ENCODE assay signal across 17 cellular contexts in the genomic region with DNA sequence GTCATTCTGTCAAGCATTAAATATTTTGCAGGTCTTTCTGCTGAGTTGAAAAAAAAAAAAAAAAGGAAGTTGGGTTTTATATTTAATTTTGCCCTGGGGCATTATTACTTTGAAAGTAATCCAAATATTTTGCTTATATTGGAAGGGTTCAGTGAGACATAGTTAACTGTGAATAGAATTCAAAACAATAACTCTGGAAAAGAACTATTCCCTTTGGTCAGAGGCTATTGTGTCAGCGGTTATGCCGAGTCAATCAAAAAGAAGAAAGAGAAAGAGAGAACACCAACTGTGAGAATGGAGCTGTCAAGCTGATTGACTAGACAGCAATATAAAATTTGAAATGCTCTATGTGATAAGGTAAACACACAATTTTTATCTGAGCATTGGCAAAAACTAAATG.
"Had no signal": no experiment of that assay in that cellular context is flagged by ENCODE, and none has a peak within 500 bp of the region (broad histone marks: within the 10 kb centered on the region; RNA-seq: fewer than 3 reads in every experiment).

No MANE protein-coding gene starts in this region.

- H3K4me3 ChIP-seq: psoas muscle, sigmoid colon, spleen, upper lobe of right lung had no signal

- H3K4me3 Mint-ChIP-seq: activated CD4-positive, alpha-beta T cell treated with anti-CD3 and anti-CD28 coated beads, Interleukin-2, amount 10 ng/mL, durations not matched to agents 24 days and 14 days; activated CD8-positive, alpha-beta T cell treated with anti-CD3 and anti-CD28 coated beads, Interleukin-2, amount 10 ng/mL, durations not matched to agents 7 days and 5 days; activated naive CD4-positive, alpha-beta T cell treated with anti-CD3 and anti-CD28 coated beads, Interleukin-2, amount 10 ng/mL, durations not matched to agents 7 days and 5 days; activated T-cell treated with anti-CD3 and anti-CD28 coated beads, Interleukin-2, amount 50 U/mL, for 24 hours; immature natural killer cell; memory B cell; neural crest cell had no signal

- H3K4me1 Mint-ChIP-seq: activated CD4-positive, alpha-beta T cell treated with anti-CD3 and anti-CD28 coated beads, Interleukin-2, amount 10 ng/mL, durations not matched to agents 24 days and 14 days; activated naive CD4-positive, alpha-beta T cell treated with anti-CD3 and anti-CD28 coated beads, Interleukin-2, amount 10 ng/mL, durations not matched to agents 7 days and 5 days; immature natural killer cell; memory B cell had no signal

- H3K36me3 Mint-ChIP-seq: activated naive CD4-positive, alpha-beta T cell treated with anti-CD3 and anti-CD28 coated beads, Interleukin-2, amount 10 ng/mL, durations not matched to agents 7 days and 5 days; immature natural killer cell; memory B cell had no signal

- H3K27me3 ChIP-seq: sigmoid colon, spleen, upper lobe of right lung had no signal

- H3K9me3 ChIP-seq: psoas muscle, sigmoid colon, spleen, upper lobe of right lung had no signal

- H3K27ac ChIP-seq: psoas muscle, sigmoid colon, spleen, upper lobe of right lung had no signal

- H3K27me3 Mint-ChIP-seq: activated CD4-positive, alpha-beta T cell treated with anti-CD3 and anti-CD28 coated beads, Interleukin-2, amount 10 ng/mL, durations not matched to agents 24 days and 14 days; activated naive CD4-positive, alpha-beta T cell treated with anti-CD3 and anti-CD28 coated beads, Interleukin-2, amount 10 ng/mL, durations not matched to agents 7 days and 5 days; activated T-cell treated with anti-CD3 and anti-CD28 coated beads, Interleukin-2, amount 50 U/mL, for 24 hours; memory B cell had no signal

- H3K36me3 ChIP-seq: sigmoid colon, spleen, upper lobe of right lung had no signal

- H3K9me3 Mint-ChIP-seq: activated CD4-positive, alpha-beta T cell treated with anti-CD3 and anti-CD28 coated beads, Interleukin-2, amount 10 ng/mL, durations not matched to agents 24 days and 14 days; activated naive CD4-positive, alpha-beta T cell treated with anti-CD3 and anti-CD28 coated beads, Interleukin-2, amount 10 ng/mL, durations not matched to agents 7 days and 5 days; activated T-cell treated with anti-CD3 and anti-CD28 coated beads, Interleukin-2, amount 50 U/mL, for 24 hours; neural crest cell had no signal

- DNase-seq: activated CD4-positive, alpha-beta T cell treated with anti-CD3 and anti-CD28 coated beads, Interleukin-2, amount 10 ng/mL, durations not matched to agents 24 days and 14 days; activated CD4-positive, CD25-positive, alpha-beta regulatory T cell; activated CD8-positive, alpha-beta T cell treated with anti-CD3 and anti-CD28 coated beads, Interleukin-2, amount 10 ng/mL, durations not matched to agents 7 days and 5 days; activated naive CD4-positive, alpha-beta T cell treated with anti-CD3 and anti-CD28 coated beads, Interleukin-2, amount 10 ng/mL, durations not matched to agents 7 days and 5 days; activated T-cell treated with anti-CD3 and anti-CD28 coated beads, Interleukin-2, amount 50 U/mL, for 24 hours; caudate nucleus; immature natural killer cell; left ventricle myocardium superior; psoas muscle; sigmoid colon; spleen; stimulated activated naive CD4-positive, alpha-beta T cell; T-helper 1 cell; T-helper 9 cell; upper lobe of right lung had no signal

- H3K27ac Mint-ChIP-seq: activated CD4-positive, alpha-beta T cell treated with anti-CD3 and anti-CD28 coated beads, Interleukin-2, amount 10 ng/mL, durations not matched to agents 24 days and 14 days; activated CD8-positive, alpha-beta T cell treated with anti-CD3 and anti-CD28 coated beads, Interleukin-2, amount 10 ng/mL, durations not matched to agents 7 days and 5 days; activated naive CD4-positive, alpha-beta T cell treated with anti-CD3 and anti-CD28 coated beads, Interleukin-2, amount 10 ng/mL, durations not matched to agents 7 days and 5 days; activated T-cell treated with anti-CD3 and anti-CD28 coated beads, Interleukin-2, amount 50 U/mL, for 24 hours; immature natural killer cell; memory B cell had no signal

- H3K4me1 ChIP-seq: psoas muscle, spleen had no signal

- ATAC-seq: activated CD8-positive, alpha-beta T cell treated with anti-CD3 and anti-CD28 coated beads, Interleukin-2, amount 10 ng/mL, durations not matched to agents 7 days and 5 days; left ventricle myocardium superior; psoas muscle; upper lobe of right lung had no signal
